1 cellular context compared by ENCODE assay signal in the genomic region with DNA sequence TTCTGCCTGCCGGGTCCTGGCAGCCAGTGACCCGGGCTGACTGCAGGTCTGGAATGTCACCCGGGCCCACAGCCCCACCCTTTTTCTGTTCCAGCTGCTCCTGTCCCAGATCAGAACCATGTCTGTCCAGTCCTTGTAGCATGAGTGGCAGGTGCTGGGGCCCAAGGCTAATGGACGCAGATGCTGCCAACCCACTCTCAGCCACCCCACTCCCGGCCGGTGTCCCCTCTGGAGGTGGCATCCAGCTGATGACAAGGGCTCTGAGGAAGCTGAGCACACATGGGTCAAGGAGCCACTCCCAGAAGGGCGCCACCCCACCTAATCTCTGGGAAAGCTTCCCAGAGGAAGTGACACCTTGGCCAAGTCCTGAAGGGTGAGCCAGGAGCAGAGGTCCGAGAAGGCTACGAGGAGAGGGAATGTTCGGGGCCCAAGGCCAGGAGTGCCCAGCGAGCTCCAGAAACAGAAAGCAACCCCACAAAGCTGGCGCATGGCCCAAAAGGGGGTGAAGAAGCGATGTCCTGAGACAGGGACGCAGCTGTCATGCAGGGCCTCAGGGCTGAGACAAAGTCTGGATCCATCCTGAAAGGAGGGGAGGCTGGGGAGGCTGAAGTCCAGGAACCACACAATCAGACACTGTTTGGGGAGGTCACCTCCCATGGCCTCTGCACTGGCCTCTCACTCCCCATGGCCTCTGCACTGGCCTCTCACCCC.
TF ChIP-seq lines count a peak whose summit lies in the region.

No MANE protein-coding gene starts in this region.

TF ChIP-seq in HepG2, 621 proteins besides CTCF, POLR2A, EP300 and RAD21 (continued from another document and continues in another):
- no peak for TF ChIP-seq NPAS2 (CRISPR knock-in tag; IDR thresholded peaks at IDR 0.05; ENCODE audit: borderline replicate concordance)
- TF ChIP-seq, protein P1, sequence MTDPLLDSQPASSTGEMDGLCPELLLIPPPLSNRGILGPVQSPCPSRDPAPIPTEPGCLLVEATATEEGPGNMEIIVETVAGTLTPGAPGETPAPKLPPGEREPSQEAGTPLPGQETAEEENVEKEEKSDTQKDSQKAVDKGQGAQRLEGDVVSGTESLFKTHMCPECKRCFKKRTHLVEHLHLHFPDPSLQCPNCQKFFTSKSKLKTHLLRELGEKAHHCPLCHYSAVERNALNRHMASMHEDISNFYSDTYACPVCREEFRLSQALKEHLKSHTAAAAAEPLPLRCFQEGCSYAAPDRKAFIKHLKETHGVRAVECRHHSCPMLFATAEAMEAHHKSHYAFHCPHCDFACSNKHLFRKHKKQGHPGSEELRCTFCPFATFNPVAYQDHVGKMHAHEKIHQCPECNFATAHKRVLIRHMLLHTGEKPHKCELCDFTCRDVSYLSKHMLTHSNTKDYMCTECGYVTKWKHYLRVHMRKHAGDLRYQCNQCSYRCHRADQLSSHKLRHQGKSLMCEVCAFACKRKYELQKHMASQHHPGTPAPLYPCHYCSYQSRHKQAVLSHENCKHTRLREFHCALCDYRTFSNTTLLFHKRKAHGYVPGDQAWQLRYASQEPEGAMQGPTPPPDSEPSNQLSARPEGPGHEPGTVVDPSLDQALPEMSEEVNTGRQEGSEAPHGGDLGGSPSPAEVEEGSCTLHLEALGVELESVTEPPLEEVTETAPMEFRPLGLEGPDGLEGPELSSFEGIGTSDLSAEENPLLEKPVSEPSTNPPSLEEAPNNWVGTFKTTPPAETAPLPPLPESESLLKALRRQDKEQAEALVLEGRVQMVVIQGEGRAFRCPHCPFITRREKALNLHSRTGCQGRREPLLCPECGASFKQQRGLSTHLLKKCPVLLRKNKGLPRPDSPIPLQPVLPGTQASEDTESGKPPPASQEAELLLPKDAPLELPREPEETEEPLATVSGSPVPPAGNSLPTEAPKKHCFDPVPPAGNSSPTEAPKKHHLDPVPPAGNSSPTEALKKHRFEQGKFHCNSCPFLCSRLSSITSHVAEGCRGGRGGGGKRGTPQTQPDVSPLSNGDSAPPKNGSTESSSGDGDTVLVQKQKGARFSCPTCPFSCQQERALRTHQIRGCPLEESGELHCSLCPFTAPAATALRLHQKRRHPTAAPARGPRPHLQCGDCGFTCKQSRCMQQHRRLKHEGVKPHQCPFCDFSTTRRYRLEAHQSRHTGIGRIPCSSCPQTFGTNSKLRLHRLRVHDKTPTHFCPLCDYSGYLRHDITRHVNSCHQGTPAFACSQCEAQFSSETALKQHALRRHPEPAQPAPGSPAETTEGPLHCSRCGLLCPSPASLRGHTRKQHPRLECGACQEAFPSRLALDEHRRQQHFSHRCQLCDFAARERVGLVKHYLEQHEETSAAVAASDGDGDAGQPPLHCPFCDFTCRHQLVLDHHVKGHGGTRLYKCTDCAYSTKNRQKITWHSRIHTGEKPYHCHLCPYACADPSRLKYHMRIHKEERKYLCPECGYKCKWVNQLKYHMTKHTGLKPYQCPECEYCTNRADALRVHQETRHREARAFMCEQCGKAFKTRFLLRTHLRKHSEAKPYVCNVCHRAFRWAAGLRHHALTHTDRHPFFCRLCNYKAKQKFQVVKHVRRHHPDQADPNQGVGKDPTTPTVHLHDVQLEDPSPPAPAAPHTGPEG (CRISPR knock-in tag; IDR thresholded peaks at IDR 0.05) = no peak
- TF ChIP-seq, protein P2, sequence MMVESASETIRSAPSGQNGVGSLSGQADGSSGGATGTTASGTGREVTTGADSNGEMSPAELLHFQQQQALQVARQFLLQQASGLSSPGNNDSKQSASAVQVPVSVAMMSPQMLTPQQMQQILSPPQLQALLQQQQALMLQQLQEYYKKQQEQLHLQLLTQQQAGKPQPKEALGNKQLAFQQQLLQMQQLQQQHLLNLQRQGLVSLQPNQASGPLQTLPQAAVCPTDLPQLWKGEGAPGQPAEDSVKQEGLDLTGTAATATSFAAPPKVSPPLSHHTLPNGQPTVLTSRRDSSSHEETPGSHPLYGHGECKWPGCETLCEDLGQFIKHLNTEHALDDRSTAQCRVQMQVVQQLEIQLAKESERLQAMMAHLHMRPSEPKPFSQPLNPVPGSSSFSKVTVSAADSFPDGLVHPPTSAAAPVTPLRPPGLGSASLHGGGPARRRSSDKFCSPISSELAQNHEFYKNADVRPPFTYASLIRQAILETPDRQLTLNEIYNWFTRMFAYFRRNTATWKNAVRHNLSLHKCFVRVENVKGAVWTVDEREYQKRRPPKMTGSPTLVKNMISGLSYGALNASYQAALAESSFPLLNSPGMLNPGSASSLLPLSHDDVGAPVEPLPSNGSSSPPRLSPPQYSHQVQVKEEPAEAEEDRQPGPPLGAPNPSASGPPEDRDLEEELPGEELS (CRISPR knock-in tag; IDR thresholded peaks at IDR 0.05) = no peak
- TF ChIP-seq KLF11 (CRISPR knock-in tag; IDR thresholded peaks at IDR 0.05) = no peak
- TF ChIP-seq, protein P3, sequence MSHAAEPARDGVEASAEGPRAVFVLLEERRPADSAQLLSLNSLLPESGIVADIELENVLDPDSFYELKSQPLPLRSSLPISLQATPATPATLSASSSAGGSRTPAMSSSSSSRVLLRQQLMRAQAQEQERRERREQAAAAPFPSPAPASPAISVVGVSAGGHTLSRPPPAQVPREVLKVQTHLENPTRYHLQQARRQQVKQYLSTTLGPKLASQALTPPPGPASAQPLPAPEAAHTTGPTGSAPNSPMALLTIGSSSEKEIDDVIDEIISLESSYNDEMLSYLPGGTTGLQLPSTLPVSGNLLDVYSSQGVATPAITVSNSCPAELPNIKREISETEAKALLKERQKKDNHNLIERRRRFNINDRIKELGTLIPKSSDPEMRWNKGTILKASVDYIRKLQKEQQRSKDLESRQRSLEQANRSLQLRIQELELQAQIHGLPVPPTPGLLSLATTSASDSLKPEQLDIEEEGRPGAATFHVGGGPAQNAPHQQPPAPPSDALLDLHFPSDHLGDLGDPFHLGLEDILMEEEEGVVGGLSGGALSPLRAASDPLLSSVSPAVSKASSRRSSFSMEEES (CRISPR knock-in tag; IDR thresholded peaks at IDR 0.05) = no peak
- TF ChIP-seq ZNF878 (CRISPR knock-in tag; IDR thresholded peaks at IDR 0.05) = no peak
- TF ChIP-seq ZNF441 (CRISPR knock-in tag; IDR thresholded peaks at IDR 0.05; ENCODE audit: borderline replicate concordance) = no peak
- no peak for TF ChIP-seq NFYB (CRISPR knock-in tag; IDR thresholded peaks at IDR 0.05)
- TF ChIP-seq, protein P4, sequence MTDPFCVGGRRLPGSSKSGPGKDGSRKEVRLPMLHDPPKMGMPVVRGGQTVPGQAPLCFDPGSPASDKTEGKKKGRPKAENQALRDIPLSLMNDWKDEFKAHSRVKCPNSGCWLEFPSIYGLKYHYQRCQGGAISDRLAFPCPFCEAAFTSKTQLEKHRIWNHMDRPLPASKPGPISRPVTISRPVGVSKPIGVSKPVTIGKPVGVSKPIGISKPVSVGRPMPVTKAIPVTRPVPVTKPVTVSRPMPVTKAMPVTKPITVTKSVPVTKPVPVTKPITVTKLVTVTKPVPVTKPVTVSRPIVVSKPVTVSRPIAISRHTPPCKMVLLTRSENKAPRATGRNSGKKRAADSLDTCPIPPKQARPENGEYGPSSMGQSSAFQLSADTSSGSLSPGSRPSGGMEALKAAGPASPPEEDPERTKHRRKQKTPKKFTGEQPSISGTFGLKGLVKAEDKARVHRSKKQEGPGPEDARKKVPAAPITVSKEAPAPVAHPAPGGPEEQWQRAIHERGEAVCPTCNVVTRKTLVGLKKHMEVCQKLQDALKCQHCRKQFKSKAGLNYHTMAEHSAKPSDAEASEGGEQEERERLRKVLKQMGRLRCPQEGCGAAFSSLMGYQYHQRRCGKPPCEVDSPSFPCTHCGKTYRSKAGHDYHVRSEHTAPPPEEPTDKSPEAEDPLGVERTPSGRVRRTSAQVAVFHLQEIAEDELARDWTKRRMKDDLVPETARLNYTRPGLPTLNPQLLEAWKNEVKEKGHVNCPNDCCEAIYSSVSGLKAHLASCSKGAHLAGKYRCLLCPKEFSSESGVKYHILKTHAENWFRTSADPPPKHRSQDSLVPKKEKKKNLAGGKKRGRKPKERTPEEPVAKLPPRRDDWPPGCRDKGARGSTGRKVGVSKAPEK (CRISPR knock-in tag; IDR thresholded peaks at IDR 0.05; ENCODE audit: borderline replicate concordance) = no peak
- TF ChIP-seq, protein P5, sequence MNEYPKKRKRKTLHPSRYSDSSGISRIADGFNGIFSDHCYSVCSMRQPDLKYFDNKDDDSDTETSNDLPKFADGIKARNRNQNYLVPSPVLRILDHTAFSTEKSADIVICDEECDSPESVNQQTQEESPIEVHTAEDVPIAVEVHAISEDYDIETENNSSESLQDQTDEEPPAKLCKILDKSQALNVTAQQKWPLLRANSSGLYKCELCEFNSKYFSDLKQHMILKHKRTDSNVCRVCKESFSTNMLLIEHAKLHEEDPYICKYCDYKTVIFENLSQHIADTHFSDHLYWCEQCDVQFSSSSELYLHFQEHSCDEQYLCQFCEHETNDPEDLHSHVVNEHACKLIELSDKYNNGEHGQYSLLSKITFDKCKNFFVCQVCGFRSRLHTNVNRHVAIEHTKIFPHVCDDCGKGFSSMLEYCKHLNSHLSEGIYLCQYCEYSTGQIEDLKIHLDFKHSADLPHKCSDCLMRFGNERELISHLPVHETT (CRISPR knock-in tag; conservative IDR thresholded peaks at IDR 0.05) = no peak
- no peak for TF ChIP-seq GABPA (IDR thresholded peaks at IDR 0.05; ENCODE audit: low read depth, low read length)
- TF ChIP-seq GABPA (CRISPR knock-in tag; IDR thresholded peaks at IDR 0.05; ENCODE audit: low read depth) = no peak
- TF ChIP-seq ZNF556 (CRISPR knock-in tag; IDR thresholded peaks at IDR 0.05; ENCODE audit: borderline replicate concordance) = no peak
- TF ChIP-seq, protein P6, sequence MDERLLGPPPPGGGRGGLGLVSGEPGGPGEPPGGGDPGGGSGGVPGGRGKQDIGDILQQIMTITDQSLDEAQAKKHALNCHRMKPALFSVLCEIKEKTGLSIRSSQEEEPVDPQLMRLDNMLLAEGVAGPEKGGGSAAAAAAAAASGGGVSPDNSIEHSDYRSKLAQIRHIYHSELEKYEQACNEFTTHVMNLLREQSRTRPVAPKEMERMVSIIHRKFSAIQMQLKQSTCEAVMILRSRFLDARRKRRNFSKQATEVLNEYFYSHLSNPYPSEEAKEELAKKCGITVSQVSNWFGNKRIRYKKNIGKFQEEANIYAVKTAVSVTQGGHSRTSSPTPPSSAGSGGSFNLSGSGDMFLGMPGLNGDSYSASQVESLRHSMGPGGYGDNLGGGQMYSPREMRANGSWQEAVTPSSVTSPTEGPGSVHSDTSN (CRISPR knock-in tag; IDR thresholded peaks at IDR 0.05) = no peak
- TF ChIP-seq MED13 (CRISPR knock-in tag; IDR thresholded peaks at IDR 0.05) = no peak
- TF ChIP-seq, protein P7, sequence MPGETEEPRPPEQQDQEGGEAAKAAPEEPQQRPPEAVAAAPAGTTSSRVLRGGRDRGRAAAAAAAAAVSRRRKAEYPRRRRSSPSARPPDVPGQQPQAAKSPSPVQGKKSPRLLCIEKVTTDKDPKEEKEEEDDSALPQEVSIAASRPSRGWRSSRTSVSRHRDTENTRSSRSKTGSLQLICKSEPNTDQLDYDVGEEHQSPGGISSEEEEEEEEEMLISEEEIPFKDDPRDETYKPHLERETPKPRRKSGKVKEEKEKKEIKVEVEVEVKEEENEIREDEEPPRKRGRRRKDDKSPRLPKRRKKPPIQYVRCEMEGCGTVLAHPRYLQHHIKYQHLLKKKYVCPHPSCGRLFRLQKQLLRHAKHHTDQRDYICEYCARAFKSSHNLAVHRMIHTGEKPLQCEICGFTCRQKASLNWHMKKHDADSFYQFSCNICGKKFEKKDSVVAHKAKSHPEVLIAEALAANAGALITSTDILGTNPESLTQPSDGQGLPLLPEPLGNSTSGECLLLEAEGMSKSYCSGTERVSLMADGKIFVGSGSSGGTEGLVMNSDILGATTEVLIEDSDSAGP (CRISPR knock-in tag; IDR thresholded peaks at IDR 0.05; ENCODE audit: borderline replicate concordance) = peak; percentile 48
- TF ChIP-seq ZNF274 (CRISPR knock-in tag; IDR thresholded peaks at IDR 0.05) = no peak
- TF ChIP-seq, protein P8, sequence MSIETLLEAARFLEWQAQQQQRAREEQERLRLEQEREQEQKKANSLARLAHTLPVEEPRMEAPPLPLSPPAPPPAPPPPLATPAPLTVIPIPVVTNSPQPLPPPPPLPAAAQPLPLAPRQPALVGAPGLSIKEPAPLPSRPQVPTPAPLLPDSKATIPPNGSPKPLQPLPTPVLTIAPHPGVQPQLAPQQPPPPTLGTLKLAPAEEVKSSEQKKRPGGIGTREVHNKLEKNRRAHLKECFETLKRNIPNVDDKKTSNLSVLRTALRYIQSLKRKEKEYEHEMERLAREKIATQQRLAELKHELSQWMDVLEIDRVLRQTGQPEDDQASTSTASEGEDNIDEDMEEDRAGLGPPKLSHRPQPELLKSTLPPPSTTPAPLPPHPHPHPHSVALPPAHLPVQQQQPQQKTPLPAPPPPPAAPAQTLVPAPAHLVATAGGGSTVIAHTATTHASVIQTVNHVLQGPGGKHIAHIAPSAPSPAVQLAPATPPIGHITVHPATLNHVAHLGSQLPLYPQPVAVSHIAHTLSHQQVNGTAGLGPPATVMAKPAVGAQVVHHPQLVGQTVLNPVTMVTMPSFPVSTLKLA (IDR thresholded peaks at IDR 0.05) = no peak
- TF ChIP-seq ZNF703 (CRISPR knock-in tag; IDR thresholded peaks at IDR 0.05; ENCODE audit: borderline replicate concordance) = no peak
- TF ChIP-seq RFXAP (CRISPR knock-in tag; IDR thresholded peaks at IDR 0.05; ENCODE audit: borderline replicate concordance) = no peak
- TF ChIP-seq WIZ (CRISPR knock-in tag; IDR thresholded peaks at IDR 0.05) = no peak
- TF ChIP-seq POLR2AphosphoS5 (IDR thresholded peaks at IDR 0.05; ENCODE audit: low read depth, low read length) = no peak
- TF ChIP-seq POGZ (CRISPR knock-in tag; IDR thresholded peaks at IDR 0.05) = peak; percentile 75
- no peak for TF ChIP-seq ZNF136 (CRISPR knock-in tag; IDR thresholded peaks at IDR 0.05; ENCODE audit: low read depth)
- TF ChIP-seq LCORL (IDR thresholded peaks at IDR 0.05) = no peak
- peak; percentile 62; the same call in 1 of the 2 replicates for TF ChIP-seq LCORL (CRISPR knock-in tag; IDR thresholded peaks at IDR 0.05)
- TF ChIP-seq ZNF775 (CRISPR knock-in tag; IDR thresholded peaks at IDR 0.05; ENCODE audit: borderline replicate concordance) = no peak
- no peak for TF ChIP-seq PPARG (CRISPR knock-in tag; conservative IDR thresholded peaks at IDR 0.05)
- no peak for TF ChIP-seq ZSCAN20 (CRISPR knock-in tag; IDR thresholded peaks at IDR 0.05; ENCODE audit: borderline replicate concordance)
- TF ChIP-seq EZH2 (conservative IDR thresholded peaks at IDR 0.05; ENCODE audit: low read depth, low read length) = no peak
- no peak for TF ChIP-seq DNMT1 (CRISPR knock-in tag; IDR thresholded peaks at IDR 0.05)
- TF ChIP-seq, protein P9, sequence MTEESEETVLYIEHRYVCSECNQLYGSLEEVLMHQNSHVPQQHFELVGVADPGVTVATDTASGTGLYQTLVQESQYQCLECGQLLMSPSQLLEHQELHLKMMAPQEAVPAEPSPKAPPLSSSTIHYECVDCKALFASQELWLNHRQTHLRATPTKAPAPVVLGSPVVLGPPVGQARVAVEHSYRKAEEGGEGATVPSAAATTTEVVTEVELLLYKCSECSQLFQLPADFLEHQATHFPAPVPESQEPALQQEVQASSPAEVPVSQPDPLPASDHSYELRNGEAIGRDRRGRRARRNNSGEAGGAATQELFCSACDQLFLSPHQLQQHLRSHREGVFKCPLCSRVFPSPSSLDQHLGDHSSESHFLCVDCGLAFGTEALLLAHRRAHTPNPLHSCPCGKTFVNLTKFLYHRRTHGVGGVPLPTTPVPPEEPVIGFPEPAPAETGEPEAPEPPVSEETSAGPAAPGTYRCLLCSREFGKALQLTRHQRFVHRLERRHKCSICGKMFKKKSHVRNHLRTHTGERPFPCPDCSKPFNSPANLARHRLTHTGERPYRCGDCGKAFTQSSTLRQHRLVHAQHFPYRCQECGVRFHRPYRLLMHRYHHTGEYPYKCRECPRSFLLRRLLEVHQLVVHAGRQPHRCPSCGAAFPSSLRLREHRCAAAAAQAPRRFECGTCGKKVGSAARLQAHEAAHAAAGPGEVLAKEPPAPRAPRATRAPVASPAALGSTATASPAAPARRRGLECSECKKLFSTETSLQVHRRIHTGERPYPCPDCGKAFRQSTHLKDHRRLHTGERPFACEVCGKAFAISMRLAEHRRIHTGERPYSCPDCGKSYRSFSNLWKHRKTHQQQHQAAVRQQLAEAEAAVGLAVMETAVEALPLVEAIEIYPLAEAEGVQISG (CRISPR knock-in tag; IDR thresholded peaks at IDR 0.05) = 0 out of 2 replicates have a peak, but pooled peaks have one; percentile 20
